In the genomic region with DNA sequence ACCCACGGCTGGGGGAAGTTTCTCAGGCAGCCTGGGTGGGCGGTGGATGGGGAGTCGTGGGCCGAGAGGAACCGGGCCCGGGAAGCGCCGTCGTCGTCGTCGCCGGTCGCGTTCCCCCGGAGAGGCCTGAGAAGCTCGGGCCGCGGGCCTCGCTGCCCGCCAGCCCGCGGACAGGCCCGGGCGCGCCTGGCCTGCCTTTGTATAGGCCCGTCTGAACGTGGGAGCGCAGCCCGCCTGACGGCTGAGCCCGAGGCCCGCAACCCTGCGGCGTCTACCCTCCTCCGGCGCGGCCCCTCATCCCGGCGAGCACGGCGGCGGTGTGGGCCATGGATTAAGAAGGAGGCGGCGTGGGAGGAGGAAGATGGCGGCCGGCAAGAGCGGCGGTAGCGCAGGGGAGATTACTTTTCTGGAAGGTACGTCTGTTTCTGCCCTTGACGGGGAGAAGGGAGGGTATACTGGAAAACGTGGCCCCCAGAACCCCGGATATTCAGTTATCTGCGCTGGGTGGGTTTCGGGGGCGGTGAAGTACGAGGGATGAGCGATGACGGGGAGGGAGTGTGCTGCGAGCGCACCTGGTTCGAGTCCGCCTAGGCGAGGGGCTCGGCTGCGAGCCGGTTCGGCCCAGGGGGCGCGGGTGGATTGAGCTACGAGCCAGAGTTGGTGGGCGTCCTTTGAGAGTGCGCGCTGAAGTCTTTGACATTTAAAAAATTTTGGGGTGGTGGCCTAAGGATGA, we compare ENCODE assay signal across 8 cellular contexts. TPM values are rescaled to one million over a fixed set of nuclear protein-coding genes. Genes with fewer than 3 reads are reported as not detected.
DNase-seq lines count a peak whose midpoint lies in the region; ATAC-seq and TF ChIP-seq lines count a peak whose summit lies in the region.

No MANE protein-coding gene starts in this region.

- DNase-seq in GDM1 (lab: John Stamatoyannopoulos, UW) (peak; percentile 64), KBM-7 (peak; percentile 64), UCSD-AML1 (lab: John Stamatoyannopoulos, UW; ENCODE audit: unreplicated experiment) (peak; percentile 71), MCF 10A (ENCODE audit: unreplicated experiment) (peak; percentile 52), kidney epithelial cell (ENCODE audit: low read depth) (no peak), NOMO-1 treated with dmso at 0.1 percent for 144 hours (lab: John Stamatoyannopoulos, UW; ENCODE audit: unreplicated experiment) (no peak)
- DNase-seq in stimulated activated CD4-positive, alpha-beta T cell treated with anti-CD3 and anti-CD28 coated beads, Interleukin-2, amount 100 ng/mL, for 24 hours, result peak; percentile 69 to 73

- H3K27me3 Mint-ChIP-seq in MCF 10A (ENCODE audit: insufficient read depth, unreplicated experiment), result no peaks in the 10 kb centered on the region

- peaks cover 7% of the 10 kb centered on the region for H3K36me3 Mint-ChIP-seq in MCF 10A (ENCODE audit: insufficient read depth, unreplicated experiment)

- CTCF ChIA-PET in MCF 10A (lab: Yijun Ruan, JAX), result interaction anchor here (0.7 to 0.8 kb wide), 3 partner anchors 17 to 1658 kb away, joined by 3 to 4 read pairs (median 3); no protein-coding TSS in a partner anchor

- H3K9me3 Mint-ChIP-seq in MCF 10A (ENCODE audit: unreplicated experiment), result peaks cover 7% of the 10 kb centered on the region

- ATAC-seq in GM21723 (IDR thresholded peaks at IDR 0.05; ENCODE audit: unreplicated experiment), result peak; percentile 43

- no TSS peak for BruUV-seq in MCF 10A (replicated peaks; lab: Mats Ljungman, UMichigan)

- peak overlapping the region; percentile 96 for H3K4me3 ChIP-seq in kidney epithelial cell (ENCODE audit: low read depth, low read length)

- in situ Hi-C loops in KBM-7 (cut with MboI; ENCODE audit: low pct_unique_long_range_greater_than_20kb, low sequenced_read_pairs), result no loop called here

- no peak for TF ChIP-seq CTCF in MCF 10A (IDR thresholded peaks at IDR 0.05; ENCODE audit: unreplicated experiment)
- TF ChIP-seq CTCF in kidney epithelial cell (IDR thresholded peaks at IDR 0.05; ENCODE audit: insufficient read depth, low read length, poor library complexity, severe bottlenecking), result no peak

- H3K4me3 Mint-ChIP-seq in MCF 10A (ENCODE audit: unreplicated experiment), result peak overlapping the region; percentile 97

- H3K27me3 ChIP-seq in kidney epithelial cell (ENCODE audit: control insufficient read depth, insufficient read depth, low read length), result no peaks in the 10 kb centered on the region

- no peaks in the 10 kb centered on the region for H3K36me3 ChIP-seq in kidney epithelial cell (ENCODE audit: control insufficient read depth, insufficient read depth, low read length)

- peak overlapping the region; percentile 100 for H3K27ac Mint-ChIP-seq in MCF 10A (ENCODE audit: low read depth, unreplicated experiment)

- intact Hi-C loops in MCF 10A (cut with micrococcal nuclease), result no loop called here

- peaks cover 23% of the 10 kb centered on the region for H3K4me1 Mint-ChIP-seq in MCF 10A (ENCODE audit: insufficient read depth, unreplicated experiment)

- POLR2A ChIA-PET in MCF 10A (lab: Yijun Ruan, JAX), result interaction anchor here (0.7 to 3.5 kb wide), 18 partner anchors 8 to 1618 kb away, joined by 3 to 24 read pairs (median 4); a partner anchor contains a TSS

RNA-seq across cellular contexts. Expression of a gene that starts 0.7 kb away (rescaled TPM):
- total RNA-seq in MCF 10A (2022), result 101 TPM in 2 replicates
- 68.5 and 70.4 TPM in 2 replicates for total RNA-seq in kidney epithelial cell

Comparison
In these comparisons a context has a peak if more than half of its experiments do, and no peak if none do; other contexts are left out.
1. DNase-seq: peak in GDM1 (single experiment), KBM-7 (single experiment), UCSD-AML1 (single experiment), MCF 10A (single experiment) and stimulated activated CD4-positive, alpha-beta T cell treated with anti-CD3 and anti-CD28 coated beads, Interleukin-2, amount 100 ng/mL, for 24 hours (2 of 2); none in kidney epithelial cell (single experiment) and NOMO-1 treated with dmso at 0.1 percent for 144 hours (single experiment).